1 cellular context compared by ENCODE assay signal in genomic region chr4:170682511-170682910, GRCh38.
TF ChIP-seq lines count a peak whose summit lies in the region.

No MANE protein-coding gene starts in this region.

TF ChIP-seq in GM23338, 12 proteins besides CTCF, POLR2A, EP300 and RAD21 (continued from another document):
- no peak for TF ChIP-seq ZNF462 (CRISPR knock-in tag; IDR thresholded peaks at IDR 0.05)
- no peak for TF ChIP-seq ZNF331 (CRISPR knock-in tag; IDR thresholded peaks at IDR 0.05; ENCODE audit: low read depth)
- TF ChIP-seq POLR2AphosphoS5 (IDR thresholded peaks at IDR 0.05; ENCODE audit: low read depth): no peak
- no peak for TF ChIP-seq EZH2phosphoT487 (IDR thresholded peaks at IDR 0.05; ENCODE audit: unreplicated experiment)
- TF ChIP-seq EZH2 (IDR thresholded peaks at IDR 0.05; ENCODE audit: low read depth, unreplicated experiment): no peak
- TF ChIP-seq JUNB (IDR thresholded peaks at IDR 0.05; ENCODE audit: unreplicated experiment): no peak
- no peak for TF ChIP-seq REST (IDR thresholded peaks at IDR 0.05; ENCODE audit: unreplicated experiment)
- TF ChIP-seq STAT1 (IDR thresholded peaks at IDR 0.05; ENCODE audit: unreplicated experiment): no peak
